ENCODE assay signal across 9 cellular contexts in the genomic region with DNA sequence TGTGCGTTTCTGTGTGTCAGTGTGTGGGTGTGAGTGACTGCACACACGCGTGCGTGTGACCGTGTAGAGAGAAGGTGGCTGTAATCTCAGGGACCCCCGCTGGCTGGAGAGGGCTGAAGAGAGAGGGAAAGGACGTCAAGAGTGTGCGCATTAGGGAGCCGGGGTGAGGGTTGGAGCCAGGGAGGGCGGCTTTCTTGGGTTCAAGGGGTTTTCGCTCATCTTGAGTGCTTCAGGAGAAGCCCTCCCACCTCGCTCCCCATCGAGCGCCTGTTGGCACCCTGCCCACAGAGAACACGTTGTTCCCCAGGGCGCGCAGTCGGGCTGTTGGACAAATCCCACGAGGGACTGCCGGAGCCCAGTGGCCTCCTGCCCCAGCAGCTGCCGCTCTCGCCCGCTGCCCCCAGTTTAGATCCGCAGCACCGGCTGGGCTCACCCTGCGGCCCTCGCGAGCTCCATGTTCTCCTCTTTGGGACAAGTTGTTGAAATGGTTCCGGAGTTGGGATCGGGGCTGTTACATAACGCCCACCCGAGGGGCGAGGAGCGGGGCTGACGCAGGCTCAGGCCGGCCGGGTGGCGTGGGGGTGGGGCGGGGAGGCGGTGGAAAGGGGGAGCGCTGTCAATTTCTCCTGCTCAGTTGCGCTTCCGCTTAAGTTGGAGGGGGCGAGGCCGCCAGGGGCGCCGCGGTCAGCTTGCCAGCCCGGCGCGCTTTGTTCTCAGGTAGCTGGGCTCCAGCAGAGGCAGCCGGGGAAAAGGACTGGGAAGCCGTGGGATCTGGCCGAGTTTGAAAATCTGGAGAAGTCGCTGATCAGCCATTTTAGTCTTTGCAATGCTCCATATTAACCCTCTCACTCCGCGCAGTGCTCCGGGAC. TPM values are rescaled to one million over a fixed set of nuclear protein-coding genes. Genes with fewer than 3 reads are reported as not detected.
A peak's percentile ranks its signal among the peaks of the same experiment; 100 is the strongest.
DNase-seq lines count a peak whose midpoint lies in the region; ATAC-seq, FAIRE-seq and TF ChIP-seq lines count a peak whose summit lies in the region.
"Had no signal": no experiment of that assay in that cellular context is flagged by ENCODE, and none has a peak within 500 bp of the region (broad histone marks: within the 10 kb centered on the region; RNA-seq: fewer than 3 reads in every experiment).

No MANE protein-coding gene starts in this region.

- ATAC-seq in activated CD8-positive, alpha-beta memory T cell treated with anti-CD3 and anti-CD28 coated beads, Interleukin-2, amount 10 ng/mL, durations not matched to agents 7 days and 5 days: no peak
- no peak for ATAC-seq in HG02623 (IDR thresholded peaks at IDR 0.05; ENCODE audit: unreplicated experiment)
- no peak for ATAC-seq in HG02571 (IDR thresholded peaks at IDR 0.05; ENCODE audit: unreplicated experiment)

- peaks cover 26% of the 10 kb centered on the region for H3K27me3 Mint-ChIP-seq in activated CD8-positive, alpha-beta memory T cell treated with anti-CD3 and anti-CD28 coated beads, Interleukin-2, amount 10 ng/mL, durations not matched to agents 7 days and 5 days

- H3K9ac ChIP-seq in keratinocyte (ENCODE audit: control insufficient read depth, extremely low read depth, insufficient read depth, low read length): no peak overlapping the region

- H3K9me3 Mint-ChIP-seq in activated CD8-positive, alpha-beta memory T cell treated with anti-CD3 and anti-CD28 coated beads, Interleukin-2, amount 10 ng/mL, durations not matched to agents 7 days and 5 days (ENCODE audit: low read depth): peaks cover 2% of the 10 kb centered on the region

- FAIRE-seq in keratinocyte (lab: Jason Lieb, UNC): no peak

- H3K4me3 Mint-ChIP-seq in activated CD8-positive, alpha-beta memory T cell treated with anti-CD3 and anti-CD28 coated beads, Interleukin-2, amount 10 ng/mL, durations not matched to agents 7 days and 5 days: no peak overlapping the region

- no peaks in the 10 kb centered on the region for H3K36me3 ChIP-seq in keratinocyte (ENCODE audit: control insufficient read depth in 2 of 2, extremely low read depth in 1 of 2, insufficient read depth in 2 of 2, low read length in 2 of 2)
- no peaks in the 10 kb centered on the region for H3K36me3 ChIP-seq in tibial nerve

- no peaks in the 10 kb centered on the region for H3K9me1 ChIP-seq in keratinocyte (ENCODE audit: control insufficient read depth, extremely low read depth, insufficient read depth, low read length)

- TF ChIP-seq POLR2A in tibial nerve (IDR thresholded peaks at IDR 0.05): no peak

- H3K27ac Mint-ChIP-seq in activated CD8-positive, alpha-beta memory T cell treated with anti-CD3 and anti-CD28 coated beads, Interleukin-2, amount 10 ng/mL, durations not matched to agents 7 days and 5 days: peak overlapping the region; percentile 15

- TF ChIP-seq CTCF in keratinocyte (optimal IDR thresholded peaks at IDR 0.05 in 1 of 3, IDR thresholded peaks at IDR 0.05 in 1 of 3, conservative IDR thresholded peaks at IDR 0.05 in 1 of 3; ENCODE audit: extremely low read depth in 1 of 3, insufficient read depth in 2 of 3, low read length in 3 of 3): no peak
- TF ChIP-seq CTCF in tibial nerve (IDR thresholded peaks at IDR 0.05): no peak

- no peak for DNase-seq in activated CD8-positive, alpha-beta memory T cell treated with anti-CD3 and anti-CD28 coated beads, Interleukin-2, amount 10 ng/mL, durations not matched to agents 7 days and 5 days
- no peak for DNase-seq in activated CD8-positive, alpha-beta memory T cell treated with anti-CD3 and anti-CD28 coated beads, Interleukin-2, amount 50 U/mL, for 48 hours
- DNase-seq in astrocyte of the hippocampus (ENCODE audit: low read depth, low spot score) (peak; percentile 61), keratinocyte (ENCODE audit: low read depth, low spot score) (no peak), tibial nerve (ENCODE audit: low spot score in 2 of 2) (no peak)
- no peak for DNase-seq in NK-92 treated with Interleukin-12 subunit alpha and Interleukin-12 subunit beta, amount 100 ng/mL, for 24 hours (lab: John Stamatoyannopoulos, UW)
- DNase-seq: central memory CD4-positive, alpha-beta T cell had no signal

- H2AFZ ChIP-seq in keratinocyte (ENCODE audit: control insufficient read depth, low read length): no peak overlapping the region

- peaks cover 1% of the 10 kb centered on the region for H3K36me3 Mint-ChIP-seq in activated CD8-positive, alpha-beta memory T cell treated with anti-CD3 and anti-CD28 coated beads, Interleukin-2, amount 10 ng/mL, durations not matched to agents 7 days and 5 days

- TF ChIP-seq EP300 in tibial nerve (IDR thresholded peaks at IDR 0.05): peak in 1 of 2 donors; percentile 7

- H3K9me3 ChIP-seq in keratinocyte (ENCODE audit: control insufficient read depth, low read depth, low read length) (no peaks in the 10 kb centered on the region), tibial nerve (no peaks in the 10 kb centered on the region)

- peaks cover 43% of the 10 kb centered on the region for H3K27me3 ChIP-seq in keratinocyte (ENCODE audit: control insufficient read depth, extremely low read depth, insufficient read depth, low read length)
- peaks cover 0 to 44% of the 10 kb centered on the region in 2 donors for H3K27me3 ChIP-seq in tibial nerve

- no peaks in the 10 kb centered on the region for H4K20me1 ChIP-seq in keratinocyte (ENCODE audit: control insufficient read depth, extremely low read depth, insufficient read depth, low read length)

- CTCF ChIA-PET in activated CD8-positive, alpha-beta memory T cell treated with anti-CD3 and anti-CD28 coated beads, Interleukin-2, amount 10 ng/mL, durations not matched to agents 7 days and 5 days (lab: Charles Lee): no interaction called here

- H3K4me1 ChIP-seq in keratinocyte (ENCODE audit: control insufficient read depth, extremely low read depth, insufficient read depth, low read length): peaks cover 5% of the 10 kb centered on the region
- peaks cover 0 to 35% (median 8%) of the 10 kb centered on the region in 4 donors for H3K4me1 ChIP-seq in tibial nerve

- no peaks in the 10 kb centered on the region for H3K79me2 ChIP-seq in keratinocyte (ENCODE audit: control insufficient read depth, insufficient read depth, low read length)

- peak overlapping the region; percentile 75 for H3K4me2 ChIP-seq in keratinocyte (ENCODE audit: control insufficient read depth, extremely low read depth, insufficient read depth, low read depth, low read length)

- H3K27ac ChIP-seq in keratinocyte (ENCODE audit: control insufficient read depth, insufficient read depth, low read length) (no peak overlapping the region), tibial nerve (peak overlapping the region; percentile 36 to 82 (median 72))

- dilution Hi-C loops in keratinocyte (cut with MboI; ENCODE audit: extremely low pct_ligation_motif_present, low sequenced_read_pairs): loop anchor here (25.0 kb wide), 1 partner anchor 740 kb away; no protein-coding TSS in a partner anchor

- H3K4me1 Mint-ChIP-seq in activated CD8-positive, alpha-beta memory T cell treated with anti-CD3 and anti-CD28 coated beads, Interleukin-2, amount 10 ng/mL, durations not matched to agents 7 days and 5 days: no peaks in the 10 kb centered on the region

- 0 to 2% methylated on average over 33 to 48 of the region's 58 CpGs for WGBS in tibial nerve, 2 donors

- peak overlapping the region; percentile 0 to 40 (median 38) for H3K4me3 ChIP-seq in keratinocyte (ENCODE audit: control insufficient read depth in 2 of 3, extremely low read depth in 1 of 3, insufficient read depth in 2 of 3, low read depth in 1 of 3, low read length in 3 of 3)
- H3K4me3 ChIP-seq in tibial nerve: peak overlapping the region; percentile 28 to 59 (median 42)

RNA-seq across cellular contexts. Expression of a gene that starts 1.6 kb away (rescaled TPM):
- not detected for total RNA-seq in activated CD8-positive, alpha-beta memory T cell treated with anti-CD3 and anti-CD28 coated beads, Interleukin-2, amount 10 ng/mL, durations not matched to agents 7 days and 5 days
- polyA plus RNA-seq in keratinocyte: not detected in 3 replicates
- polyA plus RNA-seq in keratinocyte (2011; ENCODE audit: low read depth): not detected
- polyA plus RNA-seq in keratinocyte (2011; cell fraction: cytosol; rRNA removed): not detected in 2 replicates
- not detected in 2 replicates for polyA plus RNA-seq in keratinocyte (2011; cell fraction: nucleus; rRNA removed)
- not detected in 2 replicates for polyA plus RNA-seq in keratinocyte (2012; ENCODE audit: low replicate concordance)
- not detected in 3 replicates for polyA minus RNA-seq in keratinocyte
- not detected for polyA minus RNA-seq in keratinocyte (2011; cell fraction: cytosol; rRNA and poly(A)+ RNA removed)
- not detected in 2 replicates for polyA minus RNA-seq in keratinocyte (2011; cell fraction: nucleus; rRNA and poly(A)+ RNA removed)
- 10 to 100 TPM in 2 of 4 donors, 1 to 10 TPM in 2; 4.5 to 21.6 (median 9.8) TPM for total RNA-seq in tibial nerve

Comparison
In these comparisons a context has a peak if more than half of its experiments do, and no peak if none do; other contexts are left out.
1. RNA of a gene that starts 1.6 kb away (total RNA-seq): 4.5 to 21.6 TPM in tibial nerve; not detected in activated CD8-positive, alpha-beta memory T cell treated with anti-CD3 and anti-CD28 coated beads, Interleukin-2, amount 10 ng/mL, durations not matched to agents 7 days and 5 days; every median in the first group is over 4 times any median in the second.